Comparison of ENCODE assay signal across 14 cellular contexts in the genomic region with DNA sequence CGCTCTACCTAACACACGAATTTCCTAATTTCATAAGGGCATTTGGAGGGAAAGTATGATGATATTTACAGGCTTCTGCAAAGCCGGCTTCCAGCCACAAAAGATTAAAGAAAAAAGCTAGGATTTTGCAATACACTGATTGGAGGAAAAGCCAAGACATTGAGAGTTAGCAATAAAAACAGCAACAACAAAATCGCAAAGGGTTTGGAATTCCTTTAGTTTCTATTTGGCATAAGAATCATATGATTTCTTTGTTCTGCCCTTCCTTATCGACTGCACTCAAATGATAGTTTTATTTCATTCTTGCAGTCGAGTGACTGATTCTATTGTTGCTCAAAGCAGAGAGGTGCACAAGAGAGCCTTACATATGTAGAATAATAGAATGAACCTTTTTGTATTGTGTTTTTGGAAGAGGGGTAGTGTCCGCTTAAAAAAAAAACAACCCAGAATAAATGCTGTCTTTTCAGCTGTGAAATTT. TPM values are rescaled to one million over a fixed set of nuclear protein-coding genes. Genes with fewer than 3 reads are reported as not detected.
DNase-seq lines count a peak whose midpoint lies in the region; ATAC-seq, FAIRE-seq and TF ChIP-seq lines count a peak whose summit lies in the region.
"Had no signal": no experiment of that assay in that cellular context is flagged by ENCODE, and none has a peak within 500 bp of the region (broad histone marks: within the 10 kb centered on the region; RNA-seq: fewer than 3 reads in every experiment).

No MANE protein-coding gene starts in this region.

- no TSS peak for BruUV-seq in Panc1 (replicated peaks; lab: Mats Ljungman, UMichigan)

- peaks cover 8% of the 10 kb centered on the region for H3K79me2 ChIP-seq in parathyroid adenoma

- POLR2A ChIA-PET in A549 (lab: Yijun Ruan, JAX) (no interaction called here), Panc1 (lab: Charles Lee) (no interaction called here)

- whole genome bisulfite sequencing in A549 (ENCODE audit: missing lambda C conversion rate), result 63% methylated on average over 7 of the region's 7 CpGs

- H3K27ac ChIP-seq in A549, result peak overlapping the region; percentile 99
- H3K27ac ChIP-seq in Panc1 (ENCODE audit: low read length), result peak overlapping the region; percentile 99
- peak overlapping the region; percentile 10 for H3K27ac ChIP-seq in epithelial cell of prostate
- no peak overlapping the region for H3K27ac ChIP-seq in parathyroid adenoma
- H3K27ac ChIP-seq: lower lobe of right lung, PC-9 had no signal

- DNase-seq in A549 (ENCODE audit: low read depth in 1 of 2, low spot score in 1 of 2), result no peak
- no peak for DNase-seq in Panc1 (ENCODE audit: low read depth, low spot score)
- no peak for DNase-seq in epithelial cell of prostate (ENCODE audit: low read depth, low spot score)
- no peak for DNase-seq in NCI-H2081 treated with DMSO at 0.1 percent for 48 hours (lab: John Stamatoyannopoulos, UW)
- no peak for DNase-seq in mucosa of gallbladder (ENCODE audit: low spot score)
- DNase-seq: body of pancreas, lower lobe of right lung, NCI-H226, PC-9 had no signal

- peak overlapping the region; percentile 84; the same call in 2 of the 3 replicates for H3K4me2 ChIP-seq in A549
- no peak overlapping the region for H3K4me2 ChIP-seq in parathyroid adenoma (ENCODE audit: low read length)
- H3K4me2 ChIP-seq: PC-9 had no signal

- ATAC-seq in A549 (no peak), Panc1 (no peak), GM21529 (IDR thresholded peaks at IDR 0.05; ENCODE audit: unreplicated experiment) (no peak), GM18867 (IDR thresholded peaks at IDR 0.05; ENCODE audit: unreplicated experiment) (no peak)
- ATAC-seq: body of pancreas, gastroesophageal sphincter, lower lobe of right lung had no signal

- H3K36me3 ChIP-seq in Panc1 (ENCODE audit: control insufficient read depth, insufficient read depth, low read length), result no peaks in the 10 kb centered on the region
- no peaks in the 10 kb centered on the region for H3K36me3 ChIP-seq in parathyroid adenoma (ENCODE audit: control insufficient read depth, insufficient read depth, low read length)
- H3K36me3 ChIP-seq: gastroesophageal sphincter, lower lobe of right lung had no signal

- peaks cover 62% of the 10 kb centered on the region for H3K4me1 ChIP-seq in A549
- H3K4me1 ChIP-seq in Panc1 (ENCODE audit: control insufficient read depth, insufficient read depth, low read length), result peaks cover 49% of the 10 kb centered on the region
- peaks cover 9% of the 10 kb centered on the region for H3K4me1 ChIP-seq in parathyroid adenoma

- peak overlapping the region; percentile 5 for H2AFZ ChIP-seq in parathyroid adenoma
- H2AFZ ChIP-seq: PC-9 had no signal

- intact Hi-C loops in Panc1 (cut with micrococcal nuclease; ENCODE audit: unreplicated experiment), result loop anchor here (5.0 kb wide), 1 partner anchor 73 kb away; no protein-coding TSS in a partner anchor

- no peaks in the 10 kb centered on the region for H3K27me3 ChIP-seq in Panc1 (ENCODE audit: control insufficient read depth, insufficient read depth, low read length)
- no peaks in the 10 kb centered on the region for H3K27me3 ChIP-seq in parathyroid adenoma (ENCODE audit: control insufficient read depth, insufficient read depth, low read length)
- H3K27me3 ChIP-seq: body of pancreas, gastroesophageal sphincter had no signal

- in situ Hi-C loops in Panc1 (cut with HindIII; ENCODE audit: low pct_unique_long_range_greater_than_20kb, low sequenced_read_pairs), result no loop called here

- H3K4me3 ChIP-seq in A549 (no peak overlapping the region), Panc1 (ENCODE audit: low read depth in 2 of 2, low read length in 2 of 2) (no peak overlapping the region), parathyroid adenoma (ENCODE audit: low read depth, low read length) (no peak overlapping the region)
- H3K4me3 ChIP-seq: body of pancreas, gastroesophageal sphincter, lower lobe of right lung, PC-9 had no signal

- H3K9me3 ChIP-seq in A549 (no peaks in the 10 kb centered on the region), Panc1 (ENCODE audit: control insufficient read depth, insufficient read depth, low read depth, low read length) (no peaks in the 10 kb centered on the region), parathyroid adenoma (ENCODE audit: control insufficient read depth, low read length) (no peaks in the 10 kb centered on the region)
- H3K9me3 ChIP-seq: body of pancreas, gastroesophageal sphincter, lower lobe of right lung had no signal

- no peak for TF ChIP-seq CTCF in A549 (IDR thresholded peaks at IDR 0.05)
- no peak for TF ChIP-seq CTCF in Panc1 (IDR thresholded peaks at IDR 0.05)
- TF ChIP-seq CTCF in parathyroid adenoma (IDR thresholded peaks at IDR 0.05), result no peak

- TF ChIP-seq POLR2A in A549 (IDR thresholded peaks at IDR 0.05; ENCODE audit: low read length), result no peak

- H3K9ac ChIP-seq in parathyroid adenoma, result no peak overlapping the region

- no peak for TF ChIP-seq RAD21 in A549 (conservative IDR thresholded peaks at IDR 0.05 in 1 of 2, IDR thresholded peaks at IDR 0.05 in 1 of 2)

- FAIRE-seq in A549 (lab: Jason Lieb, UNC), result no peak
- FAIRE-seq: TTC549 had no signal

- CTCF ChIA-PET in A549 (lab: Yijun Ruan, JAX), result no interaction called here
- CTCF ChIA-PET in Panc1 (lab: Charles Lee), result no interaction called here

- no peak for TF ChIP-seq EP300 in A549 (IDR thresholded peaks at IDR 0.05)

TF ChIP-seq in A549, 52 proteins besides CTCF, POLR2A, EP300 and RAD21:
- TF ChIP-seq CEBPB (IDR thresholded peaks at IDR 0.05) (0 out of 4 replicates have a peak, but pooled peaks have one; percentile 15 to 35), RFX5 (IDR thresholded peaks at IDR 0.05) (no peak)

RNA-seq across cellular contexts. Expression of gene ZNF532, which starts 3.9 kb away (rescaled TPM):
- polyA plus RNA-seq in A549 (2011; rRNA removed) (64.6 and 76.5 TPM in 2 replicates), A549 (2017; fragmentation: RNase III; extraction: RNeasy Plus Mini Kit Qiagen cat#74134 plus additional on column Dnase treatment) (26.8 to 31.4 TPM (median 27.1 TPM) in 3 replicates)
- 26.3 and 28.2 TPM in 2 replicates for polyA plus RNA-seq in A549 (2012; cell fraction: cytosol; rRNA removed)
- polyA plus RNA-seq in A549 (2012; cell fraction: nucleus; rRNA removed), result 28.7 and 40.5 TPM in 2 replicates
- 141 and 157 TPM in 2 replicates for polyA minus RNA-seq in A549 (2011; rRNA and poly(A)+ RNA removed)
- total RNA-seq in Panc1 (2021; ENCODE audit: unreplicated experiment) (49.8 TPM), mucosa of gallbladder (58.7 TPM)
- 33.3 TPM for polyA plus RNA-seq in Panc1 (2012; ENCODE audit: insufficient read length)
